In the genomic region with DNA sequence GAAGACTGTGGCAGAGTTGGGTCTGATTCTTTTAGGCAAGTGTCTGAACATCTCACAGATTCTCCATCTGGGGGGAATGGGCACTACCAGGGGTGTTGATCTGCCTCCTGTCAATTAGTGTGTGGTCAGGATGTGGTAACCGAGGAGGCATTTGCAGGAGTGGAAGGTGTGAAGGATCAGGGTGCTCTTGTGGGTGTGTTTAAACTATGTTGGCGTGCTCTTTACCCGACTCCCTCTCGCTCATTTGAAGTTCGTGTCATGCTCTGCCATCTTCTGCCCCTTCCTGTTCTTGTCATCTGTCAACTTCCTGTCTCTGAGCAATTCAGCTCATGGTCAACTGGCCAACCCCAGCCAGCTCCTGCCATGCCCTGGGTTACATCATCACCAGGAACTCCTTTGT, we compare ENCODE assay signal across 17 cellular contexts.
A peak's percentile ranks its signal among the peaks of the same experiment; 100 is the strongest.
DNase-seq lines count a peak whose midpoint lies in the region; ATAC-seq and TF ChIP-seq lines count a peak whose summit lies in the region.
"Had no signal": no experiment of that assay in that cellular context is flagged by ENCODE, and none has a peak within 500 bp of the region (broad histone marks: within the 10 kb centered on the region; RNA-seq: fewer than 3 reads in every experiment).

No MANE protein-coding gene starts in this region.

- peaks cover 0 to 7% (median 0%) of the 10 kb centered on the region in 3 donors for H3K36me3 Mint-ChIP-seq in CD8-positive, alpha-beta memory T cell
- H3K36me3 Mint-ChIP-seq in activated CD8-positive, alpha-beta T cell treated with anti-CD3 and anti-CD28 coated beads, Interleukin-2, amount 10 ng/mL, durations not matched to agents 7 days and 5 days (ENCODE audit: low read depth): no peaks in the 10 kb centered on the region
- H3K36me3 Mint-ChIP-seq in naive thymus-derived CD8-positive, alpha-beta T cell: peaks cover 0 to 9% (median 3%) of the 10 kb centered on the region in 3 donors

- no peaks in the 10 kb centered on the region for H3K27me3 ChIP-seq in CD8-positive, alpha-beta memory T cell (ENCODE audit: insufficient read depth, low read length, poor library complexity, severe bottlenecking)
- no peaks in the 10 kb centered on the region for H3K27me3 ChIP-seq in smooth muscle cell (ENCODE audit: low read depth)
- H3K27me3 ChIP-seq: sigmoid colon, SJSA1 had no signal

- no peaks in the 10 kb centered on the region for H3F3A ChIP-seq in smooth muscle cell (ENCODE audit: low read depth)

- no peak overlapping the region for H3K4me3 Mint-ChIP-seq in CD8-positive, alpha-beta memory T cell
- H3K4me3 Mint-ChIP-seq in activated CD8-positive, alpha-beta T cell treated with anti-CD3 and anti-CD28 coated beads, Interleukin-2, amount 10 ng/mL, durations not matched to agents 7 days and 5 days: no peak overlapping the region
- no peak overlapping the region for H3K4me3 Mint-ChIP-seq in naive thymus-derived CD8-positive, alpha-beta T cell
- H3K4me3 Mint-ChIP-seq: memory B cell had no signal

- TF ChIP-seq CTCF in smooth muscle cell (IDR thresholded peaks at IDR 0.05; ENCODE audit: borderline replicate concordance, insufficient read depth, poor library complexity, severe bottlenecking): no peak

- peak; percentile 30 for DNase-seq in DMS53 (lab: John Stamatoyannopoulos, UW)
- no peak for DNase-seq in DMS53 treated with DMSO at 0.1 percent for 48 hours (lab: John Stamatoyannopoulos, UW; ENCODE audit: unreplicated experiment)
- DNase-seq in CD8-positive, alpha-beta memory T cell: peak; percentile 9 to 75 (median 50)
- peak; percentile 70 for DNase-seq in activated CD8-positive, alpha-beta T cell treated with anti-CD3 and anti-CD28 coated beads, Interleukin-2, amount 10 ng/mL, durations not matched to agents 7 days and 5 days
- peak in 7 of 10 donors; percentile 6 to 71 (median 47) for DNase-seq in naive thymus-derived CD8-positive, alpha-beta T cell
- DNase-seq in NCI-H2029 treated with DMSO at 0.1 percent for 48 hours (lab: John Stamatoyannopoulos, UW): no peak
- no peak for DNase-seq in smooth muscle cell (lab: John Stamatoyannopoulos, UW; ENCODE audit: unreplicated experiment)
- DNase-seq: aorta, NCI-H1105 treated with DMSO at 0.1 percent for 48 hours, sigmoid colon had no signal

- no peaks in the 10 kb centered on the region for H3K36me3 ChIP-seq in CD8-positive, alpha-beta memory T cell (ENCODE audit: insufficient read depth, low read length)
- no peaks in the 10 kb centered on the region for H3K36me3 ChIP-seq in smooth muscle cell (ENCODE audit: low read depth)
- H3K36me3 ChIP-seq: sigmoid colon, SJSA1 had no signal

- peak; percentile 76 for ATAC-seq in activated CD8-positive, alpha-beta T cell treated with anti-CD3 and anti-CD28 coated beads, Interleukin-2, amount 10 ng/mL, durations not matched to agents 7 days and 5 days
- peak; percentile 72 to 96 for ATAC-seq in naive thymus-derived CD8-positive, alpha-beta T cell
- no peak for ATAC-seq in HG02981 (IDR thresholded peaks at IDR 0.05; ENCODE audit: unreplicated experiment)
- ATAC-seq: HCT116 had no signal

- H3K9me3 ChIP-seq in CD8-positive, alpha-beta memory T cell (ENCODE audit: low read length): no peaks in the 10 kb centered on the region
- H3K9me3 ChIP-seq in smooth muscle cell (replicated peaks; ENCODE audit: low read depth): no peaks in the 10 kb centered on the region
- H3K9me3 ChIP-seq: SJSA1 had no signal

- H3K27me3 Mint-ChIP-seq in CD8-positive, alpha-beta memory T cell: peaks cover 0 to 3% of the 10 kb centered on the region in 2 donors
- no peaks in the 10 kb centered on the region for H3K27me3 Mint-ChIP-seq in activated CD8-positive, alpha-beta T cell treated with anti-CD3 and anti-CD28 coated beads, Interleukin-2, amount 10 ng/mL, durations not matched to agents 7 days and 5 days (ENCODE audit: low read depth)
- H3K27me3 Mint-ChIP-seq in naive thymus-derived CD8-positive, alpha-beta T cell: no peaks in the 10 kb centered on the region
- H3K27me3 Mint-ChIP-seq: memory B cell had no signal

- H3K9me3 Mint-ChIP-seq in CD8-positive, alpha-beta memory T cell: peaks cover 0 to 9% (median 5%) of the 10 kb centered on the region in 5 donors
- no peaks in the 10 kb centered on the region for H3K9me3 Mint-ChIP-seq in activated CD8-positive, alpha-beta T cell treated with anti-CD3 and anti-CD28 coated beads, Interleukin-2, amount 10 ng/mL, durations not matched to agents 7 days and 5 days (ENCODE audit: insufficient read depth)
- H3K9me3 Mint-ChIP-seq in naive thymus-derived CD8-positive, alpha-beta T cell: peaks cover 0 to 23% (median 13%) of the 10 kb centered on the region in 9 donors

- CTCF ChIA-PET in CD8-positive, alpha-beta memory T cell (lab: Charles Lee): no interaction called here
- CTCF ChIA-PET in activated CD8-positive, alpha-beta T cell treated with anti-CD3 and anti-CD28 coated beads, Interleukin-2, amount 10 ng/mL, durations not matched to agents 7 days and 5 days (lab: Charles Lee): interaction anchor here (0.9 kb wide), 1 partner anchor 109 kb away, joined by 3 read pairs; no protein-coding TSS in a partner anchor

- no peak overlapping the region for H3K4me2 ChIP-seq in smooth muscle cell

- peak overlapping the region; percentile 34 for H3K27ac ChIP-seq in CD8-positive, alpha-beta memory T cell (ENCODE audit: low read depth, low read length)
- H3K27ac ChIP-seq in smooth muscle cell (ENCODE audit: low read depth): no peak overlapping the region
- H3K27ac ChIP-seq: 22Rv1, coronary artery, epithelial cell of prostate, sigmoid colon, SJSA1 had no signal

- no peak overlapping the region for H3K4me3 ChIP-seq in CD8-positive, alpha-beta memory T cell (ENCODE audit: low read length)
- H3K4me3 ChIP-seq in smooth muscle cell: no peak overlapping the region
- H3K4me3 ChIP-seq: coronary artery, sigmoid colon, SJSA1 had no signal

- H4K20me1 ChIP-seq in smooth muscle cell (ENCODE audit: low read depth): no peaks in the 10 kb centered on the region

- peaks cover 15% of the 10 kb centered on the region for H3K4me1 ChIP-seq in CD8-positive, alpha-beta memory T cell (ENCODE audit: insufficient read depth, low read length)
- H3K4me1 ChIP-seq in smooth muscle cell (ENCODE audit: low read depth): peaks cover 2% of the 10 kb centered on the region
- H3K4me1 ChIP-seq: SJSA1 had no signal

- no peak overlapping the region for H3K9ac ChIP-seq in smooth muscle cell (ENCODE audit: low read depth)

- 84% methylated on average over 5 of the region's 5 CpGs for WGBS in smooth muscle cell (ENCODE audit: low lambda C conversion rate)

- H2AFZ ChIP-seq in smooth muscle cell (ENCODE audit: low read depth): no peak overlapping the region

- POLR2A ChIA-PET in CD8-positive, alpha-beta memory T cell (lab: Charles Lee): interaction anchor here (0.6 kb wide), 1 partner anchor 30 kb away, joined by 3 read pairs; no protein-coding TSS in a partner anchor
- POLR2A ChIA-PET in activated CD8-positive, alpha-beta T cell treated with anti-CD3 and anti-CD28 coated beads, Interleukin-2, amount 10 ng/mL, durations not matched to agents 7 days and 5 days (lab: Charles Lee): interaction anchor here (1.1 kb wide), 1 partner anchor 513 kb away, joined by 4 read pairs; no protein-coding TSS in a partner anchor
- POLR2A ChIA-PET in naive thymus-derived CD8-positive, alpha-beta T cell (lab: Charles Lee): no interaction called here

- H3K4me1 Mint-ChIP-seq in CD8-positive, alpha-beta memory T cell: peaks cover 12% of the 10 kb centered on the region in 3 donors
- H3K4me1 Mint-ChIP-seq in activated CD8-positive, alpha-beta T cell treated with anti-CD3 and anti-CD28 coated beads, Interleukin-2, amount 10 ng/mL, durations not matched to agents 7 days and 5 days (ENCODE audit: low read depth): peaks cover 3% of the 10 kb centered on the region
- peaks cover 0 to 11% (median 2%) of the 10 kb centered on the region in 4 donors for H3K4me1 Mint-ChIP-seq in naive thymus-derived CD8-positive, alpha-beta T cell
- H3K4me1 Mint-ChIP-seq: memory B cell had no signal

- no peaks in the 10 kb centered on the region for H3K79me2 ChIP-seq in smooth muscle cell (ENCODE audit: low read depth)

- H3K27ac Mint-ChIP-seq in CD8-positive, alpha-beta memory T cell: no peak overlapping the region
- no peak overlapping the region for H3K27ac Mint-ChIP-seq in activated CD8-positive, alpha-beta T cell treated with anti-CD3 and anti-CD28 coated beads, Interleukin-2, amount 10 ng/mL, durations not matched to agents 7 days and 5 days
- H3K27ac Mint-ChIP-seq in naive thymus-derived CD8-positive, alpha-beta T cell: no peak overlapping the region
- H3K27ac Mint-ChIP-seq: memory B cell had no signal

Comparison
In these comparisons a context has a peak if more than half of its experiments do, and no peak if none do; other contexts are left out.
1. DNase-seq: peak in DMS53 (single experiment), CD8-positive, alpha-beta memory T cell (5 of 5), activated CD8-positive, alpha-beta T cell treated with anti-CD3 and anti-CD28 coated beads, Interleukin-2, amount 10 ng/mL, durations not matched to agents 7 days and 5 days (single experiment) and naive thymus-derived CD8-positive, alpha-beta T cell (7 of 10); none in DMS53 treated with DMSO at 0.1 percent for 48 hours (single experiment), NCI-H2029 treated with DMSO at 0.1 percent for 48 hours (single experiment) and smooth muscle cell (single experiment).